7 cellular contexts compared by ENCODE assay signal in genomic region chrX:49190783-49191032, GRCh38.
A peak's percentile ranks its signal among the peaks of the same experiment; 100 is the strongest.
DNase-seq lines count a peak whose midpoint lies in the region; ATAC-seq and TF ChIP-seq lines count a peak whose summit lies in the region.

No MANE protein-coding gene starts in this region.

- H3K27ac Mint-ChIP-seq in stimulated activated naive B cell treated with anti-CD40 and anti-IgM and Interleukin-4, amounts not matched to agents 10 μg/mL and 1 μg/mL and 100 μg/mL, for 72 hours, result peak overlapping the region; percentile 95

- H3K27me3 Mint-ChIP-seq in stimulated activated naive B cell treated with anti-CD40 and anti-IgM and Interleukin-4, amounts not matched to agents 10 μg/mL and 1 μg/mL and 100 μg/mL, for 72 hours, result no peaks in the 10 kb centered on the region

- no peak for TF ChIP-seq CTCF in HEK293 (tag by site-specific recombination; IDR thresholded peaks at IDR 0.05)

- H3K4me1 ChIP-seq in HEK293 (ENCODE audit: control insufficient read depth, insufficient read depth, low read length), result peaks cover 2% of the 10 kb centered on the region; the same call in 1 of the 2 replicates
- no peaks in the 10 kb centered on the region for H3K4me1 ChIP-seq in iPS-15b (ENCODE audit: control insufficient read depth, insufficient read depth, low read length)

- POLR2A ChIA-PET in HEK293 (lab: Yijun Ruan, JAX), result interaction anchor here (0.7 to 2.0 kb wide), 31 partner anchors 9 to 453 kb away, joined by 3 to 31 read pairs (median 4); partner anchors contain the start of genes CCDC22, GRIPAP1, HDAC6 and OTUD5

- H3K36me3 Mint-ChIP-seq in stimulated activated naive B cell treated with anti-CD40 and anti-IgM and Interleukin-4, amounts not matched to agents 10 μg/mL and 1 μg/mL and 100 μg/mL, for 72 hours, result peaks cover 0 to 2% of the 10 kb centered on the region in 2 donors

- H3K4me3 ChIP-seq in HEK293 (ENCODE audit: low read depth, low read length) (peak overlapping the region; percentile 25), iPS-15b (ENCODE audit: low read depth, low read length) (peak overlapping the region; percentile 0)

- no peak for ATAC-seq in stimulated activated naive B cell treated with anti-CD40 and anti-IgM and Interleukin-4, amounts not matched to agents 10 μg/mL and 1 μg/mL and 100 μg/mL, for 72 hours (replicated peaks)
- ATAC-seq in HG02798 (IDR thresholded peaks at IDR 0.05; ENCODE audit: poor library complexity, unreplicated experiment), result no peak
- ATAC-seq in GM21528 (IDR thresholded peaks at IDR 0.05; ENCODE audit: low FRiP score, unreplicated experiment), result no peak

- peaks cover 12 to 21% of the 10 kb centered on the region in 2 donors for H3K4me1 Mint-ChIP-seq in stimulated activated naive B cell treated with anti-CD40 and anti-IgM and Interleukin-4, amounts not matched to agents 10 μg/mL and 1 μg/mL and 100 μg/mL, for 72 hours

- H3K27ac ChIP-seq in HEK293 (ENCODE audit: extremely low read depth, low read depth, low read length), result no peak overlapping the region; the same call in 1 of the 2 replicates

- H3K4me3 Mint-ChIP-seq in stimulated activated naive B cell treated with anti-CD40 and anti-IgM and Interleukin-4, amounts not matched to agents 10 μg/mL and 1 μg/mL and 100 μg/mL, for 72 hours, result peak overlapping the region; percentile 92 to 95

- CTCF ChIA-PET in HEK293 (lab: Yijun Ruan, JAX), result interaction anchor here (0.5 to 1.2 kb wide), 7 partner anchors 17 to 656 kb away, joined by 3 to 4 read pairs (median 4); no protein-coding TSS in a partner anchor

- H3K9me3 Mint-ChIP-seq in stimulated activated naive B cell treated with anti-CD40 and anti-IgM and Interleukin-4, amounts not matched to agents 10 μg/mL and 1 μg/mL and 100 μg/mL, for 72 hours, result no peaks in the 10 kb centered on the region

- H3K36me3 ChIP-seq in HEK293 (ENCODE audit: control insufficient read depth in 2 of 2, insufficient read depth in 1 of 2, low read length in 2 of 2) (no peaks in the 10 kb centered on the region), iPS-15b (ENCODE audit: control insufficient read depth, insufficient read depth, low read length) (no peaks in the 10 kb centered on the region)

- peak; percentile 32 for DNase-seq in activated CD8-positive, alpha-beta memory T cell treated with anti-CD3 and anti-CD28 coated beads, Interleukin-2, amount 50 U/mL, for 4 hours
- no peak for DNase-seq in stimulated activated naive B cell treated with anti-CD40 and anti-IgM and Interleukin-4, amounts not matched to agents 10 μg/mL and 1 μg/mL and 100 μg/mL, for 72 hours
- DNase-seq in stimulated activated CD8-positive, alpha-beta memory T cell treated with anti-CD3 and anti-CD28 coated beads, Interleukin-4, amount 100 ng/mL, for 48 hours, result no peak

- no peaks in the 10 kb centered on the region for H3K27me3 ChIP-seq in iPS-15b (ENCODE audit: control insufficient read depth, insufficient read depth, low read length)

- H3K9ac ChIP-seq in iPS-15b (ENCODE audit: low read depth, low read length), result no peak overlapping the region

- H3K9me3 ChIP-seq in HEK293 (ENCODE audit: control insufficient read depth, insufficient read depth, low read depth, low read length) (no peaks in the 10 kb centered on the region), iPS-15b (ENCODE audit: control insufficient read depth, insufficient read depth, low read length) (no peaks in the 10 kb centered on the region)

TF ChIP-seq in HEK293, 187 proteins besides CTCF, POLR2A, EP300 and RAD21 (continues in another document):
- TF ChIP-seq IKZF3 (tag by site-specific recombination; IDR thresholded peaks at IDR 0.05) (peak; percentile 98), ZNF600 (tag by site-specific recombination; IDR thresholded peaks at IDR 0.05) (peak; percentile 87), KLF9 (tag by site-specific recombination; IDR thresholded peaks at IDR 0.05; ENCODE audit: low read depth) (peak; percentile 83), ZBTB17 (tag by site-specific recombination; IDR thresholded peaks at IDR 0.05) (peak; percentile 63), PBX3 (CRISPR knock-in tag; IDR thresholded peaks at IDR 0.05) (no peak), PATZ1 (tag by site-specific recombination; IDR thresholded peaks at IDR 0.05) (peak; percentile 85), KLF8 (tag by site-specific recombination; IDR thresholded peaks at IDR 0.05) (peak; percentile 86; the same call in 1 of the 2 replicates), ZNF433 (tag by site-specific recombination; IDR thresholded peaks at IDR 0.05; ENCODE audit: low read depth) (no peak), ZNF626 (tag by site-specific recombination; IDR thresholded peaks at IDR 0.05) (no peak), ZNF157 (tag by site-specific recombination; IDR thresholded peaks at IDR 0.05) (no peak), ZNF521 (tag by site-specific recombination; IDR thresholded peaks at IDR 0.05) (no peak), ZNF341 (tag by site-specific recombination; IDR thresholded peaks at IDR 0.05; ENCODE audit: low read depth) (peak; percentile 82; the same call in 1 of the 2 replicates), KLF10 (tag by site-specific recombination; IDR thresholded peaks at IDR 0.05) (peak; percentile 95), SP7 (tag by site-specific recombination; IDR thresholded peaks at IDR 0.05) (peak; percentile 42; the same call in 1 of the 2 replicates)
- TF ChIP-seq, protein P1, sequence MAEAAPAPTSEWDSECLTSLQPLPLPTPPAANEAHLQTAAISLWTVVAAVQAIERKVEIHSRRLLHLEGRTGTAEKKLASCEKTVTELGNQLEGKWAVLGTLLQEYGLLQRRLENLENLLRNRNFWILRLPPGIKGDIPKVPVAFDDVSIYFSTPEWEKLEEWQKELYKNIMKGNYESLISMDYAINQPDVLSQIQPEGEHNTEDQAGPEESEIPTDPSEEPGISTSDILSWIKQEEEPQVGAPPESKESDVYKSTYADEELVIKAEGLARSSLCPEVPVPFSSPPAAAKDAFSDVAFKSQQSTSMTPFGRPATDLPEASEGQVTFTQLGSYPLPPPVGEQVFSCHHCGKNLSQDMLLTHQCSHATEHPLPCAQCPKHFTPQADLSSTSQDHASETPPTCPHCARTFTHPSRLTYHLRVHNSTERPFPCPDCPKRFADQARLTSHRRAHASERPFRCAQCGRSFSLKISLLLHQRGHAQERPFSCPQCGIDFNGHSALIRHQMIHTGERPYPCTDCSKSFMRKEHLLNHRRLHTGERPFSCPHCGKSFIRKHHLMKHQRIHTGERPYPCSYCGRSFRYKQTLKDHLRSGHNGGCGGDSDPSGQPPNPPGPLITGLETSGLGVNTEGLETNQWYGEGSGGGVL (tag by site-specific recombination; IDR thresholded peaks at IDR 0.05), result peak; percentile 87
- TF ChIP-seq, protein P2, sequence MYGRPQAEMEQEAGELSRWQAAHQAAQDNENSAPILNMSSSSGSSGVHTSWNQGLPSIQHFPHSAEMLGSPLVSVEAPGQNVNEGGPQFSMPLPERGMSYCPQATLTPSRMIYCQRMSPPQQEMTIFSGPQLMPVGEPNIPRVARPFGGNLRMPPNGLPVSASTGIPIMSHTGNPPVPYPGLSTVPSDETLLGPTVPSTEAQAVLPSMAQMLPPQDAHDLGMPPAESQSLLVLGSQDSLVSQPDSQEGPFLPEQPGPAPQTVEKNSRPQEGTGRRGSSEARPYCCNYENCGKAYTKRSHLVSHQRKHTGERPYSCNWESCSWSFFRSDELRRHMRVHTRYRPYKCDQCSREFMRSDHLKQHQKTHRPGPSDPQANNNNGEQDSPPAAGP (tag by site-specific recombination; IDR thresholded peaks at IDR 0.05), result no peak; the same call in 1 of the 2 replicates
